In the genomic region with DNA sequence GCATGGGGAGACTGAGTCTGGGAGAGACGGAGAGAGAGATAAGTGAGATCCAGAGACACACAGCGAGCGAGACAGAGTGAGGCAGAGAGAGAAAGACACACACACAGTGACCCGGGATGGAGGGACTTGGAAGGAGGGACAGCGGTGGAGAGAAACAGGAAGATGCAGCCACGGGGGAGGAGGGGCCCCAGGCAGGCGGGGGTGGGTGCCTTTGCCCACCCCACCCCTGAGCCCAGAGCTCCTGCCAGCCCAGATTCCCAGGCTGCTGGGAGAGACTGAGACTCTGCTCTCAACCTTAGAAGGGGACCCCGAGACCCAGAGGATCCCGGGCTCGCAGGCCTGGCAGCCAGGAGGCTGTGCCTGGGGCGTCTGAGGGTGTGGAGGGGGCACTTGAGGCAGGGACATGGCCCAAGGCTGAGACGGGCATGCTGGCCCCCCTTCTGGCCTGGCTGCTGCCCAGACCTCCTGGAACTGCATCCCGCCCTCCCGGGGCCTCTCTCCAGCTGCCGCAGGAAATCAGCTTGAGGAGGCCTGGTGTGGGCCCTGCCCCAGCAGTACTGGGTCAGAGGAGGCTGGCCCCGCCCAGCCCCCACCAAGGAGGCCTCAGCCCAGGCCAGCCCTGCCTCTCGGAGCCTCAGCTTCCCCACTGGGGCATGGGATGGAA, we compare ENCODE assay signal across 9 cellular contexts. TPM values are rescaled to one million over a fixed set of nuclear protein-coding genes. Genes with fewer than 3 reads are reported as not detected.
DNase-seq lines count a peak whose midpoint lies in the region; ATAC-seq and TF ChIP-seq lines count a peak whose summit lies in the region.
"Had no signal": no experiment of that assay in that cellular context is flagged by ENCODE, and none has a peak within 500 bp of the region (broad histone marks: within the 10 kb centered on the region; RNA-seq: fewer than 3 reads in every experiment).

No MANE protein-coding gene starts in this region.

- peak overlapping the region; percentile 59 to 82 (median 68) for H3K27ac ChIP-seq in Peyer's patch
- no peak overlapping the region for H3K27ac ChIP-seq in foreskin keratinocyte
- no peak overlapping the region for H3K27ac ChIP-seq in endodermal cell (ENCODE audit: low read depth, low read length)
- H3K27ac ChIP-seq in MM.1S (ENCODE audit: low read length), result no peak overlapping the region
- H3K27ac ChIP-seq in H9 (ENCODE audit: insufficient read length, low read depth, low read length), result no peak overlapping the region

- H3K23ac ChIP-seq in H9 (ENCODE audit: insufficient read length, low read depth, low read length), result no peak overlapping the region

- H3K27me3 ChIP-seq in Peyer's patch (no peaks in the 10 kb centered on the region), foreskin keratinocyte (no peaks in the 10 kb centered on the region), endodermal cell (ENCODE audit: control insufficient read depth, insufficient read depth, low read length, poor library complexity, severe bottlenecking) (no peaks in the 10 kb centered on the region), MM.1S (replicated peaks; ENCODE audit: insufficient read depth, low read length) (no peaks in the 10 kb centered on the region), H9 (ENCODE audit: insufficient read depth, low read length) (no peaks in the 10 kb centered on the region)

- H3K9me3 Mint-ChIP-seq in endodermal cell (no peaks in the 10 kb centered on the region), H9 (no peaks in the 10 kb centered on the region)

- no peak overlapping the region for H4K8ac ChIP-seq in H9 (replicated peaks; ENCODE audit: insufficient read length, low read depth, low read length)

- no peak overlapping the region for H2BK12ac ChIP-seq in H9 (ENCODE audit: insufficient read length, low read depth, low read length)

- H3K27ac Mint-ChIP-seq in endodermal cell (no peak overlapping the region), H9 (peak overlapping the region in 1 of 3 experiments; percentile 40; a peak in 3 of 7 replicates)

- H2BK15ac ChIP-seq in H9 (ENCODE audit: low read depth, low read length), result no peak overlapping the region

- H3K9me3 ChIP-seq in Peyer's patch, result no peaks in the 10 kb centered on the region
- no peaks in the 10 kb centered on the region for H3K9me3 ChIP-seq in endodermal cell (ENCODE audit: control insufficient read depth, low read length)
- no peaks in the 10 kb centered on the region for H3K9me3 ChIP-seq in MM.1S (replicated peaks; ENCODE audit: insufficient read depth, low read length)
- no peaks in the 10 kb centered on the region for H3K9me3 ChIP-seq in H9 (ENCODE audit: control insufficient read depth, low read depth, low read length)

- H4K20me1 ChIP-seq in MM.1S (ENCODE audit: insufficient read depth, low read length) (no peaks in the 10 kb centered on the region), H9 (ENCODE audit: control insufficient read depth, insufficient read depth, insufficient read length) (no peaks in the 10 kb centered on the region)

- H2BK20ac ChIP-seq in H9 (ENCODE audit: low read depth, low read length, poor library complexity, severe bottlenecking), result no peak overlapping the region

- H3K23me2 ChIP-seq in H9 (ENCODE audit: insufficient read length, low read depth, low read length, poor library complexity, severe bottlenecking), result no peaks in the 10 kb centered on the region

- H3K18ac ChIP-seq in H9 (ENCODE audit: insufficient read length, low read depth, low read length), result no peak overlapping the region

- no peaks in the 10 kb centered on the region for H3K79me1 ChIP-seq in H9 (ENCODE audit: insufficient read depth, low read depth, low read length, poor library complexity, severe bottlenecking)

- no peak for TF ChIP-seq POLR2A in Peyer's patch (IDR thresholded peaks at IDR 0.05)

- H3K56ac ChIP-seq in H9 (ENCODE audit: insufficient read length, low read depth, low read length), result no peak overlapping the region

- no peak overlapping the region for H2AK5ac ChIP-seq in H9 (ENCODE audit: insufficient read length, low read length)

- H3K4me1 Mint-ChIP-seq in endodermal cell, result peaks cover 6% of the 10 kb centered on the region
- peaks cover 18 to 32% of the 10 kb centered on the region in 2 experiments for H3K4me1 Mint-ChIP-seq in H9

- 71 to 86% methylated on average over 10 to 17 of the region's 17 CpGs for WGBS in endodermal cell (ENCODE audit: insufficient coverage in 1 of 2, insufficient read length in 1 of 2), 2 experiments
- no CpG with 5 or more reads among the region's 17 CpGs for WGBS in H9 (ENCODE audit: extremely low coverage, insufficient read length, low lambda C conversion rate)

- H4K91ac ChIP-seq in H9 (ENCODE audit: insufficient read length, low read depth, low read length), result no peak overlapping the region

- no peaks in the 10 kb centered on the region for H3K27me3 Mint-ChIP-seq in endodermal cell (ENCODE audit: insufficient read depth)
- no peaks in the 10 kb centered on the region for H3K27me3 Mint-ChIP-seq in H9 (ENCODE audit: low read depth)

- H3K36me3 ChIP-seq in Peyer's patch, result peaks cover 0 to 11% (median 0%) of the 10 kb centered on the region in 3 donors
- no peaks in the 10 kb centered on the region for H3K36me3 ChIP-seq in endodermal cell (ENCODE audit: control insufficient read depth, insufficient read depth, low read length)
- H3K36me3 ChIP-seq in MM.1S (replicated peaks; ENCODE audit: insufficient read depth, low read length), result no peaks in the 10 kb centered on the region

- H3K36me3 Mint-ChIP-seq in endodermal cell (ENCODE audit: low read depth) (peaks cover 33% of the 10 kb centered on the region), H9 (ENCODE audit: insufficient read depth in 1 of 3, low read depth in 3 of 3) (peaks cover 0 to 30% (median 3%) of the 10 kb centered on the region in 3 experiments; a peak in 2 of 7 replicates)

- no peak overlapping the region for H3K14ac ChIP-seq in H9 (ENCODE audit: insufficient read depth, low read length)

- no peak for TF ChIP-seq CTCF in Peyer's patch (IDR thresholded peaks at IDR 0.05)
- no peak for TF ChIP-seq CTCF in foreskin keratinocyte (conservative IDR thresholded peaks at IDR 0.05)
- TF ChIP-seq CTCF in endodermal cell (conservative IDR thresholded peaks at IDR 0.05), result no peak
- TF ChIP-seq CTCF in MM.1S (IDR thresholded peaks at IDR 0.05; ENCODE audit: low read length), result no peak
- no peak for TF ChIP-seq CTCF in H9 (conservative IDR thresholded peaks at IDR 0.05)

- no peak overlapping the region for H2BK5ac ChIP-seq in H9 (ENCODE audit: insufficient read length, low read length)

- no peaks in the 10 kb centered on the region for H3F3A ChIP-seq in MM.1S (ENCODE audit: insufficient read depth, low read length)

- peak; percentile 92 for DNase-seq in AG08396 (ENCODE audit: low spot score)
- peak in 1 of 3 donors; percentile 71 for DNase-seq in Peyer's patch
- DNase-seq in foreskin keratinocyte, result no peak
- peak in 38 of 56 donors; percentile 7 to 74 (median 26) for DNase-seq in nucleus accumbens (lab: John Stamatoyannopoulos, UW)
- no peak for DNase-seq in endodermal cell
- no peak for DNase-seq in MM.1S
- DNase-seq in H9, result no peak
- DNase-seq: Karpas-422 had no signal

- H3K9ac ChIP-seq in endodermal cell (ENCODE audit: extremely low read depth, low read length, poor library complexity, severe bottlenecking) (no peak overlapping the region), MM.1S (ENCODE audit: low read length) (no peak overlapping the region), H9 (ENCODE audit: extremely low read depth, insufficient read length, low read length) (no peak overlapping the region)

- H3K4me3 ChIP-seq in Peyer's patch (no peak overlapping the region), endodermal cell (ENCODE audit: low read length) (no peak overlapping the region), MM.1S (ENCODE audit: low read length) (no peak overlapping the region)

- no peaks in the 10 kb centered on the region for H3K79me2 ChIP-seq in MM.1S (ENCODE audit: low read length)
- H3K79me2 ChIP-seq in H9 (ENCODE audit: insufficient read depth, low read length), result no peaks in the 10 kb centered on the region

- H2BK120ac ChIP-seq in H9 (ENCODE audit: low read depth, low read length, poor library complexity, severe bottlenecking), result no peak overlapping the region

- H3K9me2 ChIP-seq in MM.1S (replicated peaks; ENCODE audit: insufficient read depth, low read length), result no peaks in the 10 kb centered on the region

- H3K4me3 Mint-ChIP-seq in endodermal cell (no peak overlapping the region), H9 (peak overlapping the region in 1 of 2 experiments; percentile 3; a peak in 1 of 5 replicates)

- H3K4me2 ChIP-seq in MM.1S (ENCODE audit: low read depth, low read length), result no peak overlapping the region
- no peak overlapping the region for H3K4me2 ChIP-seq in H9 (ENCODE audit: insufficient read depth, insufficient read length, low read length)

- no peak overlapping the region for H3T11ph ChIP-seq in H9 (ENCODE audit: low read length)

- no peak overlapping the region for H3K4ac ChIP-seq in H9 (ENCODE audit: low read depth, low read length)

- H4K5ac ChIP-seq in H9 (ENCODE audit: insufficient read length, low read depth, low read length), result no peak overlapping the region

- ATAC-seq in foreskin keratinocyte, result peak; percentile 11
- no peak for ATAC-seq in HG03521 (IDR thresholded peaks at IDR 0.05; ENCODE audit: unreplicated experiment)

- H2AFZ ChIP-seq in MM.1S (ENCODE audit: low read length), result no peak overlapping the region
- no peak overlapping the region for H2AFZ ChIP-seq in H9 (ENCODE audit: low read length)

- H3K4me1 ChIP-seq in Peyer's patch (peaks cover 0 to 38% (median 0%) of the 10 kb centered on the region in 4 donors), foreskin keratinocyte (peaks cover 5% of the 10 kb centered on the region), endodermal cell (ENCODE audit: control insufficient read depth, insufficient read depth, low read length) (no peaks in the 10 kb centered on the region), MM.1S (ENCODE audit: low read length) (peaks cover 7% of the 10 kb centered on the region), H9 (ENCODE audit: insufficient read depth, low read length) (no peaks in the 10 kb centered on the region; the same call in 1 of the 2 replicates)

RNA-seq across cellular contexts. Expression of a gene that starts 18.1 kb away (rescaled TPM):
- total RNA-seq in Peyer's patch (not detected), foreskin keratinocyte (not detected in 2 replicates), endodermal cell (not detected), H9 (2021) (not detected in 2 replicates)
- polyA plus RNA-seq in foreskin keratinocyte, result not detected in 2 replicates
- polyA plus RNA-seq in endodermal cell (2013, experiment 1 of 2), result not detected
- polyA plus RNA-seq in endodermal cell (2013, experiment 2 of 2), result not detected

RNA-seq across cellular contexts. Expression of a gene that starts 32.6 kb away (rescaled TPM):
- total RNA-seq in Peyer's patch, result not detected
- not detected in 2 replicates for total RNA-seq in foreskin keratinocyte
- not detected in 2 replicates for polyA plus RNA-seq in foreskin keratinocyte
- under 1 TPM; 0.22 to 0.26 TPM for total RNA-seq in endodermal cell
- polyA plus RNA-seq in endodermal cell (2013, experiment 1 of 2), result not detected
- not detected for polyA plus RNA-seq in endodermal cell (2013, experiment 2 of 2)
- not detected in 2 replicates for total RNA-seq in H9 (2021)

RNA-seq across cellular contexts. Expression of a gene that starts 45.4 kb away (rescaled TPM):
- 100 to 1,000 TPM in 1 of 4 donors, 10 to 100 TPM in 3; 13.1 to 305 (median 48.2) TPM for total RNA-seq in Peyer's patch
- 1.8 and 3.1 TPM in 2 replicates for total RNA-seq in foreskin keratinocyte
- polyA plus RNA-seq in foreskin keratinocyte, result 1.3 and 2.5 TPM in 2 replicates
- total RNA-seq in endodermal cell, result 10 to 100 TPM; 73.1 to 83.2 TPM
- 58.8 TPM for polyA plus RNA-seq in endodermal cell (2013, experiment 1 of 2)
- 68.1 TPM for polyA plus RNA-seq in endodermal cell (2013, experiment 2 of 2)
- total RNA-seq in H9 (2021), result 48.4 and 50.9 TPM in 2 replicates

Comparison
In these comparisons a context has a peak if more than half of its experiments do, and no peak if none do; other contexts are left out.
1. DNase-seq: peak in AG08396 (single experiment) and nucleus accumbens (38 of 56); none in foreskin keratinocyte (0 of 2), endodermal cell (single experiment), MM.1S (single experiment) and H9 (single experiment).
2. H3K27ac ChIP-seq: peak in Peyer's patch (4 of 4); none in foreskin keratinocyte (single experiment), endodermal cell (single experiment), MM.1S (single experiment) and H9 (single experiment).